In the genomic region with DNA sequence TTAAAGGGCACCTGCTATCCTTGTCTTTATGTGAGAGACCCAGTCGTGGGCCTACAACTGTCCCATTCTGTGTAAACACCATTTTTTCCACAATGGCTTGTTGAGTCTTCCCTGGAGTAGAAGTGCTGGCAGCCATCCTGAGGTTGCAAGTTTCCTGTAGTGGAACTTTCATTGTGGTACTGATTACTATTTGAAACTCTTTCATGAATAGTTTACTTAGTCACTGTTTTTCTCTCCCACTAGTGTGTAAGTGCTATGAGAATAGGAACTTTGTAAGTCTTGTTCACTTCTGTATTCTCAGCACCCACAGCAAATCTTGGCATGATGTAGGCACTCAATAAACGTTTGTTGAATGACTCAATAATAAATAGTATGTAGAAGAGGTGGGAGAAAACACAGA, we compare ENCODE assay signal across 1 cellular context.
TF ChIP-seq lines count a peak whose summit lies in the region.

No MANE protein-coding gene starts in this region.

TF ChIP-seq in endothelial cell of umbilical vein, 7 proteins besides CTCF, POLR2A, EP300 and RAD21 (continued from another document):
- TF ChIP-seq, protein P1, sequence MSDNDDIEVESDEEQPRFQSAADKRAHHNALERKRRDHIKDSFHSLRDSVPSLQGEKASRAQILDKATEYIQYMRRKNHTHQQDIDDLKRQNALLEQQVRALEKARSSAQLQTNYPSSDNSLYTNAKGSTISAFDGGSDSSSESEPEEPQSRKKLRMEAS (IDR thresholded peaks at IDR 0.05; ENCODE audit: insufficient read depth, insufficient read length) = no peak
- TF ChIP-seq GATA2 (IDR thresholded peaks at IDR 0.05; ENCODE audit: insufficient read depth, insufficient read length, low read depth, low read length) (no peak), FOS (IDR thresholded peaks at IDR 0.05; ENCODE audit: borderline replicate concordance, insufficient read depth, low read length) (no peak), EZH2 (IDR thresholded peaks at IDR 0.05; ENCODE audit: borderline replicate concordance, low read depth, low read length, severe bottlenecking) (no peak)
